ENCODE assay signal across 9 cellular contexts in genomic region chr9:95007470-95007869, GRCh38.
DNase-seq lines count a peak whose midpoint lies in the region; ATAC-seq and TF ChIP-seq lines count a peak whose summit lies in the region.
"Had no signal": no experiment of that assay in that cellular context is flagged by ENCODE, and none has a peak within 500 bp of the region (broad histone marks: within the 10 kb centered on the region; RNA-seq: fewer than 3 reads in every experiment).

No MANE protein-coding gene starts in this region.

- H3K4me3 ChIP-seq in adrenal gland, result peak overlapping the region in 1 of 4 donors; percentile 95
- peak overlapping the region; percentile 66 to 84 (median 74) for H3K4me3 ChIP-seq in gastrocnemius medialis
- H3K4me3 ChIP-seq in CD4-positive, alpha-beta memory T cell (ENCODE audit: low read length in 2 of 2), result no peak overlapping the region
- H3K4me3 ChIP-seq: SK-N-MC had no signal

- 16 to 38% (median 25%) methylated on average over 1 of the region's 1 CpG for WGBS in adrenal gland, 4 donors

- TF ChIP-seq CTCF in adrenal gland (IDR thresholded peaks at IDR 0.05) (no peak), gastrocnemius medialis (IDR thresholded peaks at IDR 0.05 in 4 of 5, conservative IDR thresholded peaks at IDR 0.05 in 1 of 5) (no peak)

- ATAC-seq in left ventricle myocardium superior, result peak; percentile 23
- ATAC-seq in gastrocnemius medialis, result no peak

- no peaks in the 10 kb centered on the region for H3K27me3 ChIP-seq in adrenal gland
- H3K27me3 ChIP-seq in gastrocnemius medialis, result no peaks in the 10 kb centered on the region
- H3K27me3 ChIP-seq in CD4-positive, alpha-beta memory T cell (ENCODE audit: insufficient read depth, low read length), result peaks cover 8% of the 10 kb centered on the region

- H3K9me3 Mint-ChIP-seq in CD4-positive, alpha-beta memory T cell, result no peaks in the 10 kb centered on the region

- TF ChIP-seq POLR2A in adrenal gland (IDR thresholded peaks at IDR 0.05) (no peak), gastrocnemius medialis (IDR thresholded peaks at IDR 0.05) (no peak)

- POLR2A ChIA-PET in CD4-positive, alpha-beta memory T cell (lab: Charles Lee; ENCODE audit: partially characterized antibody), result no interaction called here

- H3K9me3 ChIP-seq in adrenal gland (replicated peaks in 1 of 3) (no peaks in the 10 kb centered on the region), gastrocnemius medialis (no peaks in the 10 kb centered on the region)
- H3K9me3 ChIP-seq in CD4-positive, alpha-beta memory T cell (ENCODE audit: control insufficient read depth in 1 of 2, low read length in 2 of 2), result no peaks in the 10 kb centered on the region

- in situ Hi-C loops in gastrocnemius medialis (cut with MboI; ENCODE audit: low sequenced_read_pairs in 4 of 4), result loop anchor here in 2 of 4 donors (10.0 kb wide), 1 partner anchor 223 kb away; no protein-coding TSS in a partner anchor

- no peak overlapping the region for H3K27ac Mint-ChIP-seq in CD4-positive, alpha-beta memory T cell

- intact Hi-C loops in adrenal gland (cut with DNase I), result loop anchor here in 1 of 2 donors (10.0 kb wide), 1 partner anchor 223 kb away; no protein-coding TSS in a partner anchor
- intact Hi-C loops in left ventricle myocardium superior (cut with micrococcal nuclease), result loop anchor here (5.0 kb wide), 1 partner anchor 225 kb away; no protein-coding TSS in a partner anchor
- intact Hi-C loops in gastrocnemius medialis (cut with DNase I; ENCODE audit: low total_unique reads), result loop anchor here (5.0 to 10.0 kb wide), 4 partner anchors 60 to 497 kb away; no protein-coding TSS in a partner anchor
- intact Hi-C loops in CD4-positive, alpha-beta memory T cell (cut with micrococcal nuclease), result no loop called here

- no peak overlapping the region for H3K4me3 Mint-ChIP-seq in CD4-positive, alpha-beta memory T cell

- DNase-seq in HT-29 (ENCODE audit: low spot score), result peak; percentile 61
- peak in 1 of 7 donors; percentile 38 for DNase-seq in adrenal gland
- no peak for DNase-seq in left ventricle myocardium superior
- DNase-seq in gastrocnemius medialis, result no peak
- no peak for DNase-seq in GDM1 (lab: John Stamatoyannopoulos, UW)
- no peak for DNase-seq in CD4-positive, alpha-beta memory T cell
- no peak for DNase-seq in islet precursor cell
- no peak for DNase-seq in H4 (ENCODE audit: low spot score)

- H3K27me3 Mint-ChIP-seq in CD4-positive, alpha-beta memory T cell, result peaks cover 3 to 14% of the 10 kb centered on the region in 2 donors

- H3K27ac ChIP-seq in adrenal gland (peak overlapping the region; percentile 68 to 99 (median 95)), gastrocnemius medialis (peak overlapping the region; percentile 95 to 98 (median 97))
- H3K27ac ChIP-seq in CD4-positive, alpha-beta memory T cell (ENCODE audit: low read depth, low read length), result no peak overlapping the region
- H3K27ac ChIP-seq: SK-N-MC had no signal

- CTCF ChIA-PET in CD4-positive, alpha-beta memory T cell (lab: Charles Lee; ENCODE audit: partially characterized antibody), result no interaction called here

- H3K36me3 ChIP-seq in adrenal gland (replicated peaks in 1 of 2) (no peaks in the 10 kb centered on the region), gastrocnemius medialis (no peaks in the 10 kb centered on the region)
- no peaks in the 10 kb centered on the region for H3K36me3 ChIP-seq in CD4-positive, alpha-beta memory T cell (ENCODE audit: insufficient read depth, low read length)

- peaks cover 31 to 52% of the 10 kb centered on the region in 2 donors for H3K4me1 ChIP-seq in adrenal gland (replicated peaks in 1 of 2)
- H3K4me1 ChIP-seq in gastrocnemius medialis, result peaks cover 52 to 57% of the 10 kb centered on the region in 2 donors
- peaks cover 8% of the 10 kb centered on the region for H3K4me1 ChIP-seq in CD4-positive, alpha-beta memory T cell (ENCODE audit: insufficient read depth, low read length)

- peaks cover 3 to 15% (median 5%) of the 10 kb centered on the region in 4 donors for H3K4me1 Mint-ChIP-seq in CD4-positive, alpha-beta memory T cell

- no peaks in the 10 kb centered on the region for H3K36me3 Mint-ChIP-seq in CD4-positive, alpha-beta memory T cell

Comparison
In these comparisons a context has a peak if more than half of its experiments do, and no peak if none do; other contexts are left out.
1. H3K4me3 ChIP-seq: peak in gastrocnemius medialis (4 of 4); none in CD4-positive, alpha-beta memory T cell (0 of 2).